ENCODE assay signal across 10 cellular contexts in the genomic region with DNA sequence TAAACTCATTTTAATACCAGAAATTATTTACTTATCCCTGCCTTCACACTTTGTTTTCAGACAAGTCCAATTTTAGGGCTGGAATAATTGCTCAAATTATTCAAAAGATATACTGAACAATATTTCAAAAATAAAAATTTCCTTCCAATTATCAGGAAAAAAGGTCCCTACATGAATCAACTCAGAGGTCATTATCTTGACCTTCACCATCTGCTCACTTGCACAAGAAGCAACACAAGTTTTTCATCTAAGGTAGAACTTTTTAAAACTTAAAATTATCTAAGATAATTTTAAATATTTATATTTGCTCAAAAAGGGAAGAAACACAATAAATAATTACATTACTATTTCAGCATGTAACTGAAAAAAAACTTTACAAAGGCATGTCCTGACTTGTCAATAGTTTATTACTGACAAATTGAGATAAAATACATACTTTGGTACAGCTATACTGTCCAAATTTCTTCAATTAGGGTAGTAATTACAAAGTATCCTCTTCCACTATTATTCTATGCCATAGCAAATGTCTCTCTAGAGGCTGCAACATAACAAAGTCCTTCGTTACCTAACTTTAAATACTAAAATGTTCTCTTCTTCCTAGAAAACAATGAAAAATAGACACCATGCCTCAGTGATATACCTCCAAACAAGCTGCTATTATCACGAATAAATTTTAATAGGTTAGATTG. TPM values are rescaled to one million over a fixed set of nuclear protein-coding genes. Genes with fewer than 3 reads are reported as not detected.
DNase-seq lines count a peak whose midpoint lies in the region; ATAC-seq and TF ChIP-seq lines count a peak whose summit lies in the region.
"Had no signal": no experiment of that assay in that cellular context is flagged by ENCODE, and none has a peak within 500 bp of the region (broad histone marks: within the 10 kb centered on the region; RNA-seq: fewer than 3 reads in every experiment).

No MANE protein-coding gene starts in this region.

- H3K4me3 Mint-ChIP-seq in activated naive CD8-positive, alpha-beta T cell treated with anti-CD3 and anti-CD28 coated beads, Interleukin-2, amount 10 ng/mL, durations not matched to agents 7 days and 5 days = peak overlapping the region; percentile 85

- TF ChIP-seq POLR2A in HCT116 (IDR thresholded peaks at IDR 0.05; ENCODE audit: borderline replicate concordance, extremely low read depth, insufficient read depth, insufficient read length) = no peak

- no TSS peak for BruUV-seq in HCT116 (replicated peaks; lab: Mats Ljungman, UMichigan)

- peaks cover 22% of the 10 kb centered on the region for H3K36me3 Mint-ChIP-seq in activated naive CD8-positive, alpha-beta T cell treated with anti-CD3 and anti-CD28 coated beads, Interleukin-2, amount 10 ng/mL, durations not matched to agents 7 days and 5 days

- no peak overlapping the region for H3K27ac Mint-ChIP-seq in activated naive CD8-positive, alpha-beta T cell treated with anti-CD3 and anti-CD28 coated beads, Interleukin-2, amount 10 ng/mL, durations not matched to agents 7 days and 5 days

- H3K36me3 ChIP-seq in BLaER1 (no peaks in the 10 kb centered on the region), HCT116 (ENCODE audit: control insufficient read depth in 1 of 2, insufficient read depth in 2 of 2, low read length in 2 of 2) (no peaks in the 10 kb centered on the region), mucosa of stomach (ENCODE audit: control insufficient read depth, insufficient read depth, low read length) (no peaks in the 10 kb centered on the region)

- TF ChIP-seq CTCF in HCT116 (IDR thresholded peaks at IDR 0.05 in 2 of 3, conservative IDR thresholded peaks at IDR 0.05 in 1 of 3; ENCODE audit: borderline replicate concordance in 1 of 3, insufficient read depth in 1 of 3, low read depth in 2 of 3, low read length in 2 of 3) = no peak

- H3K9ac ChIP-seq in BLaER1 (no peak overlapping the region), HCT116 (ENCODE audit: low read length) (no peak overlapping the region), mucosa of stomach (ENCODE audit: low read length) (peak overlapping the region; percentile 85)

- POLR2A ChIA-PET in HCT116 (lab: Charles Lee) = no interaction called here
- POLR2A ChIA-PET in activated naive CD8-positive, alpha-beta T cell treated with anti-CD3 and anti-CD28 coated beads, Interleukin-2, amount 10 ng/mL, durations not matched to agents 7 days and 5 days (lab: Charles Lee) = interaction anchor here (1.1 kb wide), 1 partner anchor 120 kb away, joined by 3 read pairs; no protein-coding TSS in a partner anchor

- CTCF ChIA-PET in HCT116 (lab: Charles Lee) = no interaction called here

- no peak for TF ChIP-seq RAD21 in HCT116 (IDR thresholded peaks at IDR 0.05; ENCODE audit: low read depth)

- H4K20me1 ChIP-seq in BLaER1 (peaks cover 23% of the 10 kb centered on the region), HCT116 (ENCODE audit: insufficient read depth) (no peaks in the 10 kb centered on the region)

- ATAC-seq in HCT116 = no peak
- no peak for ATAC-seq in activated naive CD8-positive, alpha-beta T cell treated with anti-CD3 and anti-CD28 coated beads, Interleukin-2, amount 10 ng/mL, durations not matched to agents 7 days and 5 days (ENCODE audit: low read depth)
- no peak for ATAC-seq in HG02973 (IDR thresholded peaks at IDR 0.05; ENCODE audit: unreplicated experiment)
- ATAC-seq in GM21737 (IDR thresholded peaks at IDR 0.05; ENCODE audit: unreplicated experiment) = no peak
- ATAC-seq in HG03039 (IDR thresholded peaks at IDR 0.05; ENCODE audit: unreplicated experiment) = no peak

- H2AFZ ChIP-seq in HCT116 (ENCODE audit: low read depth, low read length, poor library complexity, severe bottlenecking) = no peak overlapping the region

- H3K27me3 Mint-ChIP-seq in activated naive CD8-positive, alpha-beta T cell treated with anti-CD3 and anti-CD28 coated beads, Interleukin-2, amount 10 ng/mL, durations not matched to agents 7 days and 5 days = no peaks in the 10 kb centered on the region

- intact Hi-C loops in HCT116 (cut with micrococcal nuclease) = no loop called here

- H3K9me3 ChIP-seq in BLaER1 (no peaks in the 10 kb centered on the region; the same call in 1 of the 2 replicates), HCT116 (ENCODE audit: control insufficient read depth in 1 of 2, insufficient read depth in 1 of 2, low read depth in 1 of 2, low read length in 2 of 2) (no peaks in the 10 kb centered on the region), mucosa of stomach (ENCODE audit: control insufficient read depth, low read length) (no peaks in the 10 kb centered on the region)

- H3K9me2 ChIP-seq in HCT116 (ENCODE audit: insufficient read depth) = no peaks in the 10 kb centered on the region

- H3K4me3 ChIP-seq in BLaER1 = no peak overlapping the region
- peak overlapping the region in 1 of 2 experiments; percentile 85; a peak in 1 of 4 replicates for H3K4me3 ChIP-seq in HCT116 (replicated peaks in 1 of 2; ENCODE audit: low read depth in 1 of 2, low read length in 2 of 2)
- no peak overlapping the region for H3K4me3 ChIP-seq in mucosa of stomach (ENCODE audit: low read length)

- no peaks in the 10 kb centered on the region for H3K9me3 Mint-ChIP-seq in activated naive CD8-positive, alpha-beta T cell treated with anti-CD3 and anti-CD28 coated beads, Interleukin-2, amount 10 ng/mL, durations not matched to agents 7 days and 5 days

- peaks cover 21% of the 10 kb centered on the region for H3K79me2 ChIP-seq in HCT116 (ENCODE audit: insufficient read depth, low read length)

- H3K27me3 ChIP-seq in BLaER1 (peaks cover 13% of the 10 kb centered on the region), HCT116 (ENCODE audit: insufficient read depth, low read length) (no peaks in the 10 kb centered on the region), mucosa of stomach (ENCODE audit: control insufficient read depth, insufficient read depth, low read length) (no peaks in the 10 kb centered on the region)

- H3K4me1 Mint-ChIP-seq in activated naive CD8-positive, alpha-beta T cell treated with anti-CD3 and anti-CD28 coated beads, Interleukin-2, amount 10 ng/mL, durations not matched to agents 7 days and 5 days = peaks cover 31% of the 10 kb centered on the region

- H3K27ac ChIP-seq in BLaER1 = no peak overlapping the region
- no peak overlapping the region for H3K27ac ChIP-seq in HCT116 (ENCODE audit: low read depth, low read length)

- RAD21 ChIA-PET in HCT116 (lab: Charles Lee; ENCODE audit: low non-redundant PET in 1 of 2, low total read pairs in 2 of 2, uncharacterized antibody in 2 of 2, unreplicated experiment in 2 of 2) = no interaction called here

- DNase-seq in HCT116 (ENCODE audit: low read depth, low spot score) (no peak), D341Med (ENCODE audit: low spot score) (no peak)
- DNase-seq in activated naive CD8-positive, alpha-beta T cell treated with anti-CD3 and anti-CD28 coated beads, Interleukin-2, amount 10 ng/mL, durations not matched to agents 7 days and 5 days = no peak
- DNase-seq: mesendoderm, NCI-H748 treated with DMSO at 0.1 percent for 48 hours had no signal

- H3K4me2 ChIP-seq in BLaER1 (peak overlapping the region; percentile 92), HCT116 (ENCODE audit: low read length) (peak overlapping the region; percentile 89)

- H3K4me1 ChIP-seq in BLaER1 (peaks cover 20% of the 10 kb centered on the region), HCT116 (ENCODE audit: control insufficient read depth in 1 of 2, insufficient read depth in 2 of 2, low read length in 2 of 2) (peaks cover 13 to 22% of the 10 kb centered on the region in 2 experiments), mucosa of stomach (ENCODE audit: control insufficient read depth, insufficient read depth, low read length) (peaks cover 6% of the 10 kb centered on the region)

TF ChIP-seq in HCT116, 20 proteins besides CTCF, POLR2A, EP300 and RAD21:
- TF ChIP-seq MAX (IDR thresholded peaks at IDR 0.05) = no peak
- TF ChIP-seq EZH2phosphoT487 (IDR thresholded peaks at IDR 0.05; ENCODE audit: borderline replicate concordance) = no peak
- TF ChIP-seq, protein P1, sequence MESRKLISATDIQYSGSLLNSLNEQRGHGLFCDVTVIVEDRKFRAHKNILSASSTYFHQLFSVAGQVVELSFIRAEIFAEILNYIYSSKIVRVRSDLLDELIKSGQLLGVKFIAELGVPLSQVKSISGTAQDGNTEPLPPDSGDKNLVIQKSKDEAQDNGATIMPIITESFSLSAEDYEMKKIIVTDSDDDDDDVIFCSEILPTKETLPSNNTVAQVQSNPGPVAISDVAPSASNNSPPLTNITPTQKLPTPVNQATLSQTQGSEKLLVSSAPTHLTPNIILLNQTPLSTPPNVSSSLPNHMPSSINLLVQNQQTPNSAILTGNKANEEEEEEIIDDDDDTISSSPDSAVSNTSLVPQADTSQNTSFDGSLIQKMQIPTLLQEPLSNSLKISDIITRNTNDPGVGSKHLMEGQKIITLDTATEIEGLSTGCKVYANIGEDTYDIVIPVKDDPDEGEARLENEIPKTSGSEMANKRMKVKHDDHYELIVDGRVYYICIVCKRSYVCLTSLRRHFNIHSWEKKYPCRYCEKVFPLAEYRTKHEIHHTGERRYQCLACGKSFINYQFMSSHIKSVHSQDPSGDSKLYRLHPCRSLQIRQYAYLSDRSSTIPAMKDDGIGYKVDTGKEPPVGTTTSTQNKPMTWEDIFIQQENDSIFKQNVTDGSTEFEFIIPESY (IDR thresholded peaks at IDR 0.05; ENCODE audit: extremely low read depth, insufficient replicate concordance, low read length) = no peak
- no peak for TF ChIP-seq POLR2AphosphoS5 (IDR thresholded peaks at IDR 0.05; ENCODE audit: low read depth, low read length)
- TF ChIP-seq JUND (IDR thresholded peaks at IDR 0.05) = no peak
- no peak for TF ChIP-seq SRF (IDR thresholded peaks at IDR 0.05; ENCODE audit: low read depth)
- TF ChIP-seq SIN3A (IDR thresholded peaks at IDR 0.05; ENCODE audit: low read depth) = no peak
- TF ChIP-seq, protein P2, sequence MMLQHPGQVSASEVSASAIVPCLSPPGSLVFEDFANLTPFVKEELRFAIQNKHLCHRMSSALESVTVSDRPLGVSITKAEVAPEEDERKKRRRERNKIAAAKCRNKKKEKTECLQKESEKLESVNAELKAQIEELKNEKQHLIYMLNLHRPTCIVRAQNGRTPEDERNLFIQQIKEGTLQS (IDR thresholded peaks at IDR 0.05) = no peak
- TF ChIP-seq EGR1 (IDR thresholded peaks at IDR 0.05; ENCODE audit: low read depth) = no peak

RNA-seq across cellular contexts. Expression of gene CEP85L, which starts 2.4 kb away (rescaled TPM):
- total RNA-seq in HCT116 (2021; ENCODE audit: unreplicated experiment) = 4.9 TPM
- polyA plus RNA-seq in HCT116 (2012) = 1.2 and 1.6 TPM in 2 replicates
- 10 to 100 TPM; 48.9 to 53.1 TPM for total RNA-seq in activated naive CD8-positive, alpha-beta T cell treated with anti-CD3 and anti-CD28 coated beads, Interleukin-2, amount 10 ng/mL, durations not matched to agents 7 days and 5 days
